In the genomic region with DNA sequence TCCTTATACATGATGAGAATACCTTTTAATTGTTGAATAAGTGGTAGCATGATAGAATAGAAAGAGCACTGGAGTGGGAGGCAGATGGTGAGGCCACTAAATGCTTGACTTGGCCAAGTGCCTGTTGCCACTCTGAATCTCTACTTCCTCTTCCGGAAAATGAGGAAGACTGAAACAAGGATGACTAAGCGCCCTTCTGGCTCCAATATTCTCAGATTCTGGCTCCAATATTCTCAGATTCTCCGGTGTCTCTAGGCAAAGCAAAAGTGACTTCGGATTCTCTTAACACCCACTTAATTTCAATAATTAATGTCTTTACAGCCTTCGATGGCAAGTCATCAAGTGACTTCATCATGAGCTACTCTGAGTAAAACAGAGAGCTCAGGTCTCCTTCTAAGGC, we compare ENCODE assay signal across 13 cellular contexts.
DNase-seq lines count a peak whose midpoint lies in the region; ATAC-seq and TF ChIP-seq lines count a peak whose summit lies in the region.
"Had no signal": no experiment of that assay in that cellular context is flagged by ENCODE, and none has a peak within 500 bp of the region (broad histone marks: within the 10 kb centered on the region; RNA-seq: fewer than 3 reads in every experiment).

No MANE protein-coding gene starts in this region.

- H3K9me2 ChIP-seq in GM23248 (ENCODE audit: insufficient read depth) = no peaks in the 10 kb centered on the region

- no peaks in the 10 kb centered on the region for H3K27me3 ChIP-seq in GM23248 (replicated peaks; ENCODE audit: insufficient read depth)
- H3K27me3 ChIP-seq: Peyer's patch had no signal

- in situ Hi-C loops in GM23248 (cut with MboI) = no loop called here
- in situ Hi-C loops in GM13976 (cut with MboI; ENCODE audit: low sequenced_read_pairs, unreplicated experiment) = no loop called here

- H3K4me2 ChIP-seq in GM23248 (ENCODE audit: unreplicated experiment) = no peak overlapping the region

- DNase-seq in Ammon's horn (ENCODE audit: low spot score) = peak; percentile 7
- peak; percentile 58 for DNase-seq in GM23248
- DNase-seq in NOMO-1 treated with dmso at 0.1 percent for 144 hours (lab: John Stamatoyannopoulos, UW; ENCODE audit: unreplicated experiment) = peak; percentile 22
- DNase-seq in epithelial cell of esophagus (ENCODE audit: low read depth) = peak; percentile 35
- no peak for DNase-seq in GM13976 (ENCODE audit: low spot score)
- DNase-seq: amygdala, H9, NCI-H1048, NCI-H345, Peyer's patch had no signal

- H3K4me3 ChIP-seq in GM23248 (no peak overlapping the region), epithelial cell of esophagus (ENCODE audit: low read length) (no peak overlapping the region)
- H3K4me3 ChIP-seq: Peyer's patch had no signal

- peaks cover 23% of the 10 kb centered on the region for H3K4me1 ChIP-seq in GM23248 (ENCODE audit: insufficient read depth)
- H3K4me1 ChIP-seq: Peyer's patch had no signal

- H4K20me1 ChIP-seq in GM23248 (ENCODE audit: insufficient read depth) = no peaks in the 10 kb centered on the region

- peak overlapping the region; percentile 51 for H3K27ac ChIP-seq in GM23248
- H3K27ac ChIP-seq: C4-2B, Peyer's patch had no signal

- TF ChIP-seq CTCF in epithelial cell of esophagus (IDR thresholded peaks at IDR 0.05; ENCODE audit: insufficient read depth, low read depth, low read length, missing control alignments) = no peak
- no peak for TF ChIP-seq CTCF in GM13976 (IDR thresholded peaks at IDR 0.05; ENCODE audit: borderline replicate concordance, control extremely low read depth, extremely low read depth, insufficient read depth, missing control alignments)

- ATAC-seq in HG03442 (IDR thresholded peaks at IDR 0.05; ENCODE audit: unreplicated experiment) (no peak), HG02588 (IDR thresholded peaks at IDR 0.05; ENCODE audit: unreplicated experiment) (no peak)

- H3K9ac ChIP-seq in GM23248 = no peak overlapping the region

- no peaks in the 10 kb centered on the region for H3K36me3 ChIP-seq in GM23248 (ENCODE audit: low read depth)
- H3K36me3 ChIP-seq: Peyer's patch had no signal

- H3F3A ChIP-seq in GM23248 (ENCODE audit: insufficient read depth) = peaks cover 14% of the 10 kb centered on the region

- no peaks in the 10 kb centered on the region for H3K9me3 ChIP-seq in GM23248 (ENCODE audit: low read depth)
- H3K9me3 ChIP-seq: Peyer's patch had no signal

- WGBS in GM23248 (ENCODE audit: low coverage in 1 of 2, low lambda C conversion rate in 2 of 2, missing lambda C conversion rate in 2 of 2), 2 experiments = 20% methylated on average over 5 of the region's 5 CpGs

- peak overlapping the region; percentile 60; the same call in 1 of the 2 replicates for H2AFZ ChIP-seq in GM23248

- no peaks in the 10 kb centered on the region for H3K79me2 ChIP-seq in GM23248 (ENCODE audit: insufficient read depth)
